ENCODE assay signal across 17 cellular contexts in the genomic region with DNA sequence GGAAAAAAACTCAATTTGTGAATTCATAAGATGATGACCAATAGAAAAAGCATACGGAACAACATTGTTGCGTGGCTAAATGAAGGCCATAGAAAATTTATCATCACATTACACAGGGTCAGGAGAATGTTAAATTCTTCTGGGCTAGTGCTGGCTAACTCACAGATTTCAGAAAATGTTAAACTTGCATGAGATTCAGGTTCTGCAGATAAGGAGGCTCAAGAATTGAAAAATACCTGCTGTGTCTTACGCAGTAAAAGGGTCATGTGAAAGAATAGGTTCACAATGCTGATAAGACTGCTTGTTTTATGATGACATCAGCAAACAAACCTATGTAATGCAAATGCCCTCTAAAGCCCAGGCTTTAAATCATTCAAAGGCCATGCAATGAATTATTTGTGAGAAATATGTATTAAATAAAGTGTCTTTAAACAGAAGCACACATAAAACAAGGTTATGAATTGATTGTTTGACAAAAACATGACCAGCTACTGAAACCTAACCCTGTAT.
DNase-seq lines count a peak whose midpoint lies in the region; ATAC-seq, FAIRE-seq and TF ChIP-seq lines count a peak whose summit lies in the region.
"Had no signal": no experiment of that assay in that cellular context is flagged by ENCODE, and none has a peak within 500 bp of the region (broad histone marks: within the 10 kb centered on the region; RNA-seq: fewer than 3 reads in every experiment).

No MANE protein-coding gene starts in this region.

- in situ Hi-C loops in HepG2 (cut with HindIII; ENCODE audit: extremely low pct_ligation_motif_present, low pct_unique_long_range_greater_than_20kb): no loop called here

- H3K9ac ChIP-seq in HepG2 (ENCODE audit: insufficient read depth, low read depth, low read length) (no peak overlapping the region), PC-3 (ENCODE audit: low read length) (no peak overlapping the region)
- H3K9ac ChIP-seq: BLaER1 had no signal

- H3K27ac ChIP-seq in HepG2 (ENCODE audit: extremely low read length, insufficient read depth, low read length) (no peak overlapping the region), right lobe of liver (no peak overlapping the region), PC-3 (ENCODE audit: low read length) (no peak overlapping the region)
- H3K27ac ChIP-seq: 22Rv1, BLaER1 had no signal

- H3K27me3 ChIP-seq in HepG2 (ENCODE audit: control insufficient read depth in 1 of 2, insufficient read depth in 2 of 2, low read length in 2 of 2) (no peaks in the 10 kb centered on the region), right lobe of liver (no peaks in the 10 kb centered on the region), PC-3 (ENCODE audit: low read length) (peaks cover 5% of the 10 kb centered on the region; the same call in 1 of the 2 replicates)
- H3K27me3 ChIP-seq: BLaER1 had no signal

- no peak overlapping the region for H3K4me2 ChIP-seq in HepG2 (ENCODE audit: low read depth, low read length)
- H3K4me2 ChIP-seq in PC-3 (ENCODE audit: low read length): no peak overlapping the region
- H3K4me2 ChIP-seq: BLaER1 had no signal

- intact Hi-C loops in HepG2 (cut with micrococcal nuclease; ENCODE audit: unreplicated experiment): no loop called here
- intact Hi-C loops in right lobe of liver (cut with DNase I): no loop called here
- intact Hi-C loops in PC-3 (cut with micrococcal nuclease): no loop called here

- H3K9me3 ChIP-seq in HepG2 (ENCODE audit: low read length) (no peaks in the 10 kb centered on the region), right lobe of liver (no peaks in the 10 kb centered on the region), PC-3 (ENCODE audit: low read length) (no peaks in the 10 kb centered on the region)
- H3K9me3 ChIP-seq: HAP-1 had no signal

- TF ChIP-seq CTCF in HepG2 (CRISPR knock-in tag; IDR thresholded peaks at IDR 0.05) (no peak), right lobe of liver (IDR thresholded peaks at IDR 0.05) (no peak), choroid plexus epithelial cell (conservative IDR thresholded peaks at IDR 0.05; ENCODE audit: low read depth, low read length) (no peak), PC-3 (conservative IDR thresholded peaks at IDR 0.05; ENCODE audit: low read depth, low read length) (no peak)

- no peak for TF ChIP-seq EP300 in HepG2 (IDR thresholded peaks at IDR 0.05; ENCODE audit: low read depth in 2 of 2, low read length in 2 of 2)
- no peak for TF ChIP-seq EP300 in HepG2 (CRISPR knock-in tag; IDR thresholded peaks at IDR 0.05; ENCODE audit: borderline replicate concordance)

- FAIRE-seq in HepG2 (lab: Jason Lieb, UNC): no peak
- FAIRE-seq: H1, HTR-8/SVneo had no signal

- DNase-seq in HepG2 (ENCODE audit: low spot score) (no peak), right lobe of liver (no peak), amniotic epithelial cell (ENCODE audit: low read depth) (peak; percentile 78), choroid plexus epithelial cell (ENCODE audit: low read depth) (peak; percentile 48), PC-3 (no peak), NCI-H1436 (lab: John Stamatoyannopoulos, UW) (no peak)
- DNase-seq in activated CD8-positive, alpha-beta memory T cell treated with anti-CD3 and anti-CD28 coated beads, Interleukin-2, amount 50 U/mL, for 4 hours: no peak
- DNase-seq: Calu3; CD8-positive, alpha-beta T cell; DMS79 treated with DMSO at 0.1 percent for 48 hours; GF-D8 had no signal

- no peak for TF ChIP-seq POLR2A in HepG2 (IDR thresholded peaks at IDR 0.05; ENCODE audit: insufficient read depth in 1 of 2, low read depth in 2 of 2, low read length in 2 of 2)
- TF ChIP-seq POLR2A in right lobe of liver (IDR thresholded peaks at IDR 0.05): no peak

- H3K36me3 ChIP-seq in HepG2 (replicated peaks in 1 of 2; ENCODE audit: control insufficient read depth in 1 of 2, insufficient read depth in 2 of 2, low read length in 2 of 2) (no peaks in the 10 kb centered on the region), right lobe of liver (no peaks in the 10 kb centered on the region), PC-3 (ENCODE audit: low read depth, low read length) (no peaks in the 10 kb centered on the region)
- H3K36me3 ChIP-seq: BLaER1, HAP-1 had no signal

- BruUV-seq in HepG2 (replicated peaks; lab: Mats Ljungman, UMichigan) (no TSS peak), PC-3 (replicated peaks; lab: Mats Ljungman, UMichigan) (no TSS peak)

- 67% methylated on average over 3 of the region's 3 CpGs for WGBS in HepG2 (ENCODE audit: low lambda C conversion rate)
- 100% methylated on average over 2 of the region's 3 CpGs for WGBS in right lobe of liver (ENCODE audit: insufficient coverage, low coverage, low lambda C conversion rate, missing lambda C conversion rate)

- H3K9me2 ChIP-seq in PC-3 (replicated peaks; ENCODE audit: low read length): no peaks in the 10 kb centered on the region

- H4K20me1 ChIP-seq in HepG2 (ENCODE audit: insufficient read depth, low read length): no peaks in the 10 kb centered on the region
- no peaks in the 10 kb centered on the region for H4K20me1 ChIP-seq in PC-3 (ENCODE audit: low read length)
- H4K20me1 ChIP-seq: BLaER1 had no signal

- H3K79me2 ChIP-seq in HepG2 (ENCODE audit: insufficient read depth, low read length) (no peaks in the 10 kb centered on the region), PC-3 (ENCODE audit: low read length) (no peaks in the 10 kb centered on the region)

- CTCF ChIA-PET in HepG2 (lab: Yijun Ruan, JAX; ENCODE audit: low intra/inter-chr PET ratio, low total read pairs): no interaction called here
- CTCF ChIA-PET in PC-3 (lab: Charles Lee): no interaction called here

- TF ChIP-seq RAD21 in HepG2 (CRISPR knock-in tag; IDR thresholded peaks at IDR 0.05): no peak

- no peaks in the 10 kb centered on the region for H3F3A ChIP-seq in PC-3 (ENCODE audit: low read length, unreplicated experiment)

- POLR2A ChIA-PET in HepG2 (lab: Yijun Ruan, JAX): no interaction called here
- POLR2A ChIA-PET in PC-3 (lab: Charles Lee; ENCODE audit: unreplicated experiment): no interaction called here

- no peak for ATAC-seq in HepG2
- no peak for ATAC-seq in right lobe of liver
- no peak for ATAC-seq in PC-3
- ATAC-seq in HG02623 (IDR thresholded peaks at IDR 0.05; ENCODE audit: unreplicated experiment): no peak
- ATAC-seq: CD8-positive, alpha-beta T cell had no signal

- H3K4me1 ChIP-seq in HepG2 (ENCODE audit: insufficient read depth, low read length) (no peaks in the 10 kb centered on the region), right lobe of liver (no peaks in the 10 kb centered on the region), PC-3 (ENCODE audit: insufficient read depth, low read length) (no peaks in the 10 kb centered on the region)
- H3K4me1 ChIP-seq: BLaER1, HAP-1 had no signal

- H2AFZ ChIP-seq in HepG2 (ENCODE audit: low read length): no peak overlapping the region
- H2AFZ ChIP-seq in PC-3 (ENCODE audit: low read length): no peak overlapping the region

- no peak overlapping the region for H3K4me3 ChIP-seq in HepG2 (replicated peaks in 1 of 3; ENCODE audit: insufficient read depth in 1 of 3, low read depth in 2 of 3, low read length in 3 of 3)
- no peak overlapping the region for H3K4me3 ChIP-seq in right lobe of liver
- H3K4me3 ChIP-seq in choroid plexus epithelial cell (ENCODE audit: low read depth, low read length): no peak overlapping the region
- no peak overlapping the region for H3K4me3 ChIP-seq in PC-3 (ENCODE audit: low read length)
- H3K4me3 ChIP-seq: BLaER1, HAP-1 had no signal

TF ChIP-seq in HepG2, 621 proteins besides CTCF, POLR2A, EP300 and RAD21:
- TF ChIP-seq DPF2 (CRISPR knock-in tag; IDR thresholded peaks at IDR 0.05; ENCODE audit: borderline replicate concordance, low read depth) (no peak), NFIC (IDR thresholded peaks at IDR 0.05; ENCODE audit: low read length) (no peak), TBX2 (CRISPR knock-in tag; IDR thresholded peaks at IDR 0.05; ENCODE audit: borderline replicate concordance) (no peak), SMAD1 (CRISPR knock-in tag; IDR thresholded peaks at IDR 0.05; ENCODE audit: borderline replicate concordance, low read depth) (no peak), MAFF (IDR thresholded peaks at IDR 0.05; ENCODE audit: low read depth, low read length) (peak; percentile 90), NCOR1 (IDR thresholded peaks at IDR 0.05; ENCODE audit: borderline replicate concordance, low read length) (no peak), NFE2 (CRISPR knock-in tag; IDR thresholded peaks at IDR 0.05) (no peak), ZNF180 (CRISPR knock-in tag; IDR thresholded peaks at IDR 0.05; ENCODE audit: borderline replicate concordance, low read depth) (no peak), ZNF232 (CRISPR knock-in tag; IDR thresholded peaks at IDR 0.05; ENCODE audit: borderline replicate concordance) (no peak), NR3C1 (CRISPR knock-in tag; IDR thresholded peaks at IDR 0.05) (no peak), ELF1 (CRISPR knock-in tag; IDR thresholded peaks at IDR 0.05) (no peak), MAFK (conservative IDR thresholded peaks at IDR 0.05 in 1 of 2, IDR thresholded peaks at IDR 0.05 in 1 of 2; ENCODE audit: low read length in 2 of 2) (peak; percentile 84 to 90)
- TF ChIP-seq, protein P1, sequence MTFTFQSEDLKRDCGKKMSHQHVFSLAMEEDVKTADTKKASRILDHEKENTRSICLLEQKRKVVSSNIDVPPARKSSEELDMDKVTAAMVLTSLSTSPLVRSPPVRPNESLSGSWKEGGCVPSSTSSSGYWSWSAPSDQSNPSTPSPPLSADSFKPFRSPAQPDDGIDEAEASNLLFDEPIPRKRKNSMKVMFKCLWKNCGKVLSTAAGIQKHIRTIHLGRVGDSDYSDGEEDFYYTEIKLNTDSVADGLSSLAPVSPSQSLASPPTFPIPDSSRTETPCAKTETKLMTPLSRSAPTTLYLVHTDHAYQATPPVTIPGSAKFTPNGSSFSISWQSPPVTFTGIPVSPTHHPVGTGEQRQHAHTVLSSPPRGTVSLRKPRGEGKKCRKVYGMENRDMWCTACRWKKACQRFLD (CRISPR knock-in tag; IDR thresholded peaks at IDR 0.05; ENCODE audit: borderline replicate concordance): no peak

Comparison
In these comparisons a context has a peak if more than half of its experiments do, and no peak if none do; other contexts are left out.
1. DNase-seq: peak in amniotic epithelial cell (single experiment) and choroid plexus epithelial cell (single experiment); none in HepG2 (single experiment), right lobe of liver (0 of 3), activated CD8-positive, alpha-beta memory T cell treated with anti-CD3 and anti-CD28 coated beads, Interleukin-2, amount 50 U/mL, for 4 hours (single experiment), PC-3 (single experiment) and NCI-H1436 (single experiment).